Comparison of ENCODE assay signal across 1 cellular context in genomic region chr7:67302113-67303039, GRCh38.
TF ChIP-seq lines count a peak whose summit lies in the region.

No MANE protein-coding gene starts in this region.

TF ChIP-seq in K562, 482 proteins besides CTCF, POLR2A, EP300 and RAD21 (continued from another document):
- TF ChIP-seq ETS1 (conservative IDR thresholded peaks at IDR 0.05; ENCODE audit: control insufficient read depth, low read depth, low read length): peak; percentile 68
- TF ChIP-seq FOXK2 (conservative IDR thresholded peaks at IDR 0.05 in 1 of 2, IDR thresholded peaks at IDR 0.05 in 1 of 2; ENCODE audit: low read depth in 2 of 2): peak in 1 of 2 experiments; percentile 72; a peak in 2 of 4 replicates
- no peak for TF ChIP-seq ATF1 (CRISPR knock-in tag; IDR thresholded peaks at IDR 0.05)
- peak; percentile 98 for TF ChIP-seq ATF1 (tag; IDR thresholded peaks at IDR 0.05)
- peak; percentile 57 for TF ChIP-seq ZNF324 (CRISPR knock-in tag; IDR thresholded peaks at IDR 0.05)
- no peak for TF ChIP-seq ZC3H11A (IDR thresholded peaks at IDR 0.05; ENCODE audit: low read depth, low read length)
- no peak for TF ChIP-seq ETV6 (IDR thresholded peaks at IDR 0.05; ENCODE audit: borderline replicate concordance in 1 of 2, low read depth in 2 of 2, low read length in 1 of 2)
- no peak; the same call in 1 of the 2 replicates for TF ChIP-seq ETV6 (CRISPR knock-in tag; IDR thresholded peaks at IDR 0.05; ENCODE audit: borderline replicate concordance)
- TF ChIP-seq HDAC1 (IDR thresholded peaks at IDR 0.05): peak in 1 of 2 experiments; percentile 93; a peak in 2 of 4 replicates
- TF ChIP-seq HBP1 (CRISPR knock-in tag; IDR thresholded peaks at IDR 0.05): no peak
- TF ChIP-seq NEUROD1 (IDR thresholded peaks at IDR 0.05; ENCODE audit: borderline replicate concordance, low read depth, low read length, partially characterized antibody): peak; percentile 65
- TF ChIP-seq NCOR1 (IDR thresholded peaks at IDR 0.05): peak; percentile 47
- TF ChIP-seq SP1 (CRISPR knock-in tag; IDR thresholded peaks at IDR 0.05): peak; percentile 90
- no peak for TF ChIP-seq SIX5 (IDR thresholded peaks at IDR 0.05; ENCODE audit: borderline replicate concordance in 1 of 2, insufficient read depth in 1 of 2, low read depth in 1 of 2, low read length in 2 of 2)
- peak; percentile 87 for TF ChIP-seq MGA (IDR thresholded peaks at IDR 0.05)
- no peak for TF ChIP-seq DLX4 (CRISPR knock-in tag; IDR thresholded peaks at IDR 0.05)
- peak; percentile 74 for TF ChIP-seq PML (IDR thresholded peaks at IDR 0.05; ENCODE audit: low read length)
- TF ChIP-seq ID3 (CRISPR knock-in tag; IDR thresholded peaks at IDR 0.05): no peak
- peak; percentile 62; the same call in 1 of the 2 replicates for TF ChIP-seq ID3 (tag; IDR thresholded peaks at IDR 0.05)
- peak; percentile 73 for TF ChIP-seq ZEB2 (IDR thresholded peaks at IDR 0.05)
- no peak for TF ChIP-seq HNRNPK (IDR thresholded peaks at IDR 0.05; ENCODE audit: low read depth, low read length, poor library complexity, severe bottlenecking)
- TF ChIP-seq ARID4B (CRISPR knock-in tag; IDR thresholded peaks at IDR 0.05): peak; percentile 44; the same call in 1 of the 2 replicates
- TF ChIP-seq HDGF (IDR thresholded peaks at IDR 0.05): no peak
- no peak for TF ChIP-seq PHB2 (IDR thresholded peaks at IDR 0.05; ENCODE audit: low read depth)
- peak; percentile 32 to 95; a peak in 3 of 4 replicates for TF ChIP-seq UBTF (IDR thresholded peaks at IDR 0.05; ENCODE audit: borderline replicate concordance in 1 of 2, low read depth in 2 of 2, low read length in 2 of 2)
- TF ChIP-seq MTA3 (IDR thresholded peaks at IDR 0.05; ENCODE audit: borderline replicate concordance): peak; percentile 84; the same call in 1 of the 2 replicates
- peak; percentile 91 for TF ChIP-seq KDM5B (IDR thresholded peaks at IDR 0.05; ENCODE audit: insufficient replicate concordance, low read depth, low read length)
- TF ChIP-seq RBBP5 (IDR thresholded peaks at IDR 0.05; ENCODE audit: borderline replicate concordance, insufficient read depth, low read length, poor library complexity, severe bottlenecking): peak; percentile 87
- TF ChIP-seq SP2 (IDR thresholded peaks at IDR 0.05; ENCODE audit: extremely low read depth, low read depth, low read length, poor library complexity, severe bottlenecking): peak; percentile 38
- TF ChIP-seq LEF1 (IDR thresholded peaks at IDR 0.05): peak; percentile 58; the same call in 1 of the 2 replicates
- TF ChIP-seq TAF7 (tag; IDR thresholded peaks at IDR 0.05): peak; percentile 89
- no peak for TF ChIP-seq FOXO4 (CRISPR knock-in tag; IDR thresholded peaks at IDR 0.05)
- TF ChIP-seq ZNF384 (IDR thresholded peaks at IDR 0.05; ENCODE audit: low read depth, low read length): peak; percentile 100
- 0 out of 2 replicates have a peak, but pooled peaks have one; percentile 20 for TF ChIP-seq ZNF232 (CRISPR knock-in tag; IDR thresholded peaks at IDR 0.05)
